Comparison of ENCODE assay signal across 8 cellular contexts in genomic region chr11:71447791-71448256, GRCh38. TPM values are rescaled to one million over a fixed set of nuclear protein-coding genes. Genes with fewer than 3 reads are reported as not detected.
DNase-seq lines count a peak whose midpoint lies in the region; ATAC-seq and TF ChIP-seq lines count a peak whose summit lies in the region.

No MANE protein-coding gene starts in this region.

- H3K27ac ChIP-seq in ascending aorta (peak overlapping the region; percentile 75 to 79), skeletal muscle tissue (ENCODE audit: low read depth, low read length) (peak overlapping the region; percentile 49)

- in situ Hi-C loops in HAP-1 (cut with MboI; ENCODE audit: low sequenced_read_pairs) = no loop called here

- H3K9ac ChIP-seq in skeletal muscle tissue (ENCODE audit: low read depth in 1 of 3, low read length in 3 of 3) = peak overlapping the region; percentile 76 to 84 (median 80)

- peaks cover 43% of the 10 kb centered on the region for H3K36me3 ChIP-seq in HAP-1 (replicated peaks)
- peaks cover 5 to 14% of the 10 kb centered on the region in 2 donors for H3K36me3 ChIP-seq in ascending aorta
- H3K36me3 ChIP-seq in skeletal muscle tissue (ENCODE audit: control insufficient read depth in 3 of 3, insufficient read depth in 3 of 3, low read length in 3 of 3) = peaks cover 14 to 25% (median 15%) of the 10 kb centered on the region in 3 donors

- H3K9me3 ChIP-seq in HAP-1 (peaks cover 7% of the 10 kb centered on the region; the same call in 1 of the 2 replicates), ascending aorta (no peaks in the 10 kb centered on the region), skeletal muscle tissue (ENCODE audit: control insufficient read depth in 3 of 3, low read length in 3 of 3) (no peaks in the 10 kb centered on the region)

- DNase-seq in AG10803 (ENCODE audit: low read depth) = peak; percentile 2
- DNase-seq in HAP-1 (ENCODE audit: low spot score in 2 of 2) = peak in 1 of 2 experiments; percentile 57
- peak; percentile 51 for DNase-seq in RPMI8226
- no peak for DNase-seq in ascending aorta (ENCODE audit: low spot score in 2 of 2)

- H3K4me1 ChIP-seq in HAP-1 (peaks cover 31% of the 10 kb centered on the region), ascending aorta (peaks cover 3 to 20% of the 10 kb centered on the region in 2 donors), skeletal muscle tissue (ENCODE audit: control insufficient read depth in 3 of 3, insufficient read depth in 3 of 3, low read length in 3 of 3) (peaks cover 13 to 29% (median 17%) of the 10 kb centered on the region in 3 donors)

- no peaks in the 10 kb centered on the region for H3K27me3 ChIP-seq in HAP-1 (ENCODE audit: low read depth)
- H3K27me3 ChIP-seq in ascending aorta = no peaks in the 10 kb centered on the region
- H3K27me3 ChIP-seq in skeletal muscle tissue (ENCODE audit: control insufficient read depth in 3 of 3, insufficient read depth in 3 of 3, low read length in 3 of 3) = no peaks in the 10 kb centered on the region

- TF ChIP-seq CTCF in AG10803 (conservative IDR thresholded peaks at IDR 0.05; ENCODE audit: low read length) (no peak), ascending aorta (IDR thresholded peaks at IDR 0.05) (no peak)

- intact Hi-C loops in ascending aorta (cut with DNase I) = loop anchor here (1.0 to 10.0 kb wide), 2 partner anchors 149 to 337 kb away; no protein-coding TSS in a partner anchor

- H3K4me3 ChIP-seq in AG10803 (ENCODE audit: low read length) (peak overlapping the region; percentile 73), HAP-1 (peak overlapping the region; percentile 66), ascending aorta (peak overlapping the region; percentile 79 to 95), iPS-11a (ENCODE audit: low read depth, low read length) (peak overlapping the region; percentile 69), skeletal muscle tissue (ENCODE audit: low read length in 3 of 3) (peak overlapping the region; percentile 65 to 98 (median 88))

- ATAC-seq in GM19463 (IDR thresholded peaks at IDR 0.05; ENCODE audit: unreplicated experiment) = no peak
- no peak for ATAC-seq in GM19395 (IDR thresholded peaks at IDR 0.05; ENCODE audit: unreplicated experiment)

RNA-seq across cellular contexts. Expression of gene DHCR7, which starts 0.4 kb away (rescaled TPM):
- total RNA-seq in ascending aorta (66.2 TPM), skeletal muscle tissue (9.9 TPM)

RNA-seq across cellular contexts. Expression of gene NADSYN1, which starts 5.2 kb away (rescaled TPM):
- total RNA-seq in ascending aorta = 33.3 TPM
- total RNA-seq in skeletal muscle tissue = 27.7 TPM

Comparison
In these comparisons a context has a peak if more than half of its experiments do, and no peak if none do; other contexts are left out.
1. DNase-seq: peak in AG10803 (single experiment) and RPMI8226 (single experiment); none in ascending aorta (0 of 2).
2. Peak in every context shown above with its lines, with median percentiles within 50 percentile points of each other: H3K4me3 ChIP-seq.